9 cellular contexts compared by ENCODE assay signal in the genomic region with DNA sequence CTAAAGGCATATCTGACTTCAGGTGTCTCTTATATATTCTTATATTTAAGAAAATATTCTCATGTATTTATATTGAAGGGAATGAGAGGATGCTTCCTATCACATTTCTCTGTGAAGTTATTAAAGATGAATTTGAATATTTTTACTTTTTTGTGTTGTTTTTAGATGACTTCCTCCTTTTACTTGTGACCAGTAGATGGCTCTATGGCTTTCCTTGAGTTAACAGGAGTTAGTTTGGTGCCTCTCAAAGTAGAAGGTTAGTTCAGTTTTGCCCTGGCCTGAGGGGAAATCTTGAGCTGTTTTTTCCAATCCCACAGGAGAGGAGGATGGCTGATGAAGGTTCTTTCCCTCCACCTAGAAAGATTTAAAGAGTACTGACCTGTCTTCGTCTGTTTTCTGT.
DNase-seq lines count a peak whose midpoint lies in the region; ATAC-seq and TF ChIP-seq lines count a peak whose summit lies in the region.
"Had no signal": no experiment of that assay in that cellular context is flagged by ENCODE, and none has a peak within 500 bp of the region (broad histone marks: within the 10 kb centered on the region; RNA-seq: fewer than 3 reads in every experiment).

No MANE protein-coding gene starts in this region.

- H3K4me1 ChIP-seq in rectal smooth muscle tissue (ENCODE audit: control insufficient read depth, insufficient read depth, low read length): peaks cover 10% of the 10 kb centered on the region

- DNase-seq in NCI-H1105 treated with DMSO at 0.1 percent for 48 hours (lab: John Stamatoyannopoulos, UW) (peak; percentile 46), NCI-H1105 (lab: John Stamatoyannopoulos, UW) (no peak), NCI-H146 (lab: John Stamatoyannopoulos, UW) (peak; percentile 52), cardiac fibroblast (ENCODE audit: low read depth in 2 of 2) (peak; percentile 42 to 51), islet precursor cell (no peak)
- DNase-seq: NCI-H510A had no signal

- H3K9ac ChIP-seq in rectal smooth muscle tissue (ENCODE audit: low read length): no peak overlapping the region

- peak; percentile 50 for TF ChIP-seq CTCF in cardiac fibroblast (IDR thresholded peaks at IDR 0.05; ENCODE audit: low read depth, low read length)

- ATAC-seq in GM21737 (IDR thresholded peaks at IDR 0.05; ENCODE audit: unreplicated experiment) (no peak), GM18517 (IDR thresholded peaks at IDR 0.05; ENCODE audit: unreplicated experiment) (no peak)

- no peaks in the 10 kb centered on the region for H3K36me3 ChIP-seq in rectal smooth muscle tissue (ENCODE audit: control insufficient read depth, insufficient read depth, low read length)

- peak overlapping the region; percentile 15 for H3K27ac ChIP-seq in rectal smooth muscle tissue (ENCODE audit: low read depth, low read length)

- no peaks in the 10 kb centered on the region for H3K27me3 ChIP-seq in rectal smooth muscle tissue (ENCODE audit: control insufficient read depth, insufficient read depth, low read length)

- H3K4me3 ChIP-seq in cardiac fibroblast (replicated peaks in 1 of 2; ENCODE audit: low read depth in 2 of 2, low read length in 2 of 2) (no peak overlapping the region), rectal smooth muscle tissue (ENCODE audit: low read length) (no peak overlapping the region)

Comparison
In these comparisons a context has a peak if more than half of its experiments do, and no peak if none do; other contexts are left out.
1. DNase-seq: peak in NCI-H1105 treated with DMSO at 0.1 percent for 48 hours (single experiment), NCI-H146 (single experiment) and cardiac fibroblast (2 of 2); none in NCI-H1105 (single experiment) and islet precursor cell (single experiment).